7 cellular contexts compared by ENCODE assay signal in genomic region chr4:47913328-47913727, GRCh38. TPM values are rescaled to one million over a fixed set of nuclear protein-coding genes. Genes with fewer than 3 reads are reported as not detected.
DNase-seq lines count a peak whose midpoint lies in the region; ATAC-seq, FAIRE-seq and TF ChIP-seq lines count a peak whose summit lies in the region.

No MANE protein-coding gene starts in this region.

- H3K36me3 ChIP-seq in GM23248 (ENCODE audit: low read depth) (peaks cover 7% of the 10 kb centered on the region; the same call in 1 of the 2 replicates), ovary (no peaks in the 10 kb centered on the region)

- peak overlapping the region; percentile 86 for H3K9ac ChIP-seq in GM23248

- no peaks in the 10 kb centered on the region for H4K20me1 ChIP-seq in GM23248 (ENCODE audit: insufficient read depth)

- 1 to 11% methylated on average over 4 of the region's 4 CpGs for WGBS in GM23248 (ENCODE audit: low coverage in 1 of 2, low lambda C conversion rate in 2 of 2, missing lambda C conversion rate in 2 of 2), 2 experiments
- 14 to 16% (median 15%) methylated on average over 4 of the region's 4 CpGs for WGBS in ovary, 3 donors

- no peaks in the 10 kb centered on the region for H3K9me2 ChIP-seq in GM23248 (ENCODE audit: insufficient read depth)

- peak overlapping the region; percentile 93 for H2AFZ ChIP-seq in GM23248

- intact Hi-C loops in ovary (cut with DNase I): no loop called here

- H3F3A ChIP-seq in GM23248 (ENCODE audit: insufficient read depth): no peaks in the 10 kb centered on the region

- H3K4me1 ChIP-seq in GM23248 (ENCODE audit: insufficient read depth): peaks cover 8% of the 10 kb centered on the region; the same call in 1 of the 2 replicates
- H3K4me1 ChIP-seq in ovary (ENCODE audit: insufficient read depth): peaks cover 6% of the 10 kb centered on the region

- H3K4me2 ChIP-seq in GM23248 (ENCODE audit: unreplicated experiment): peak overlapping the region; percentile 96

- TF ChIP-seq POLR2A in ovary (IDR thresholded peaks at IDR 0.05): no peak

- H3K27me3 ChIP-seq in GM23248 (replicated peaks; ENCODE audit: insufficient read depth) (no peaks in the 10 kb centered on the region), ovary (no peaks in the 10 kb centered on the region)

- in situ Hi-C loops in GM23248 (cut with MboI): no loop called here

- H3K27ac ChIP-seq in GM23248: peak overlapping the region; percentile 62
- no peak overlapping the region for H3K27ac ChIP-seq in ovary

- no peak for TF ChIP-seq EP300 in ovary (IDR thresholded peaks at IDR 0.05)

- H3K79me2 ChIP-seq in GM23248 (ENCODE audit: insufficient read depth): peaks cover 48% of the 10 kb centered on the region

- no peaks in the 10 kb centered on the region for H3K9me3 ChIP-seq in GM23248 (ENCODE audit: low read depth)
- H3K9me3 ChIP-seq in ovary: no peaks in the 10 kb centered on the region

- peak; percentile 7 for FAIRE-seq in RCC 7860 (lab: Jason Lieb, UNC)

- H3K4me3 ChIP-seq in GM23248 (peak overlapping the region; percentile 81), epithelial cell of proximal tubule (ENCODE audit: low read depth, low read length) (peak overlapping the region; percentile 99), ovary (peak overlapping the region; percentile 96)

- TF ChIP-seq CTCF in epithelial cell of proximal tubule (conservative IDR thresholded peaks at IDR 0.05; ENCODE audit: low read depth, low read length) (no peak), ovary (IDR thresholded peaks at IDR 0.05) (no peak)

- no peak for ATAC-seq in GM18519 (IDR thresholded peaks at IDR 0.05; ENCODE audit: low FRiP score, unreplicated experiment)

- DNase-seq in GM23248: peak; percentile 60
- peak; percentile 51 for DNase-seq in RCC 7860 (ENCODE audit: low spot score)
- DNase-seq in epithelial cell of proximal tubule (ENCODE audit: low read depth): no peak
- no peak for DNase-seq in ovary
- DNase-seq in activated effector memory CD4-positive, alpha-beta T cell treated with Interleukin-2 at 50 U/mL for 16 hours: no peak
- DNase-seq in 8988T: no peak

RNA-seq across cellular contexts. Expression of gene NFXL1, which starts 1.1 kb away (rescaled TPM):
- 3.8 and 4.6 TPM in 2 replicates for total RNA-seq in GM23248 (2014; rRNA removed; shearing (Covaris generic))
- polyA plus RNA-seq in GM23248 (2016; fragmentation: Nextera tagmentation; extraction: Ambion mirVana) (6.3 and 7.7 TPM in 2 replicates), ovary (1 to 10 TPM; 5.8 to 7.0 TPM)
- total RNA-seq in epithelial cell of proximal tubule (10.4 and 10.6 TPM in 2 replicates), ovary (10 to 100 TPM; 10.6 to 15.7 (median 14.5) TPM)

Comparison
In these comparisons a context has a peak if more than half of its experiments do, and no peak if none do; other contexts are left out.
1. DNase-seq: peak in GM23248 (single experiment) and RCC 7860 (single experiment); none in epithelial cell of proximal tubule (single experiment), ovary (0 of 5), activated effector memory CD4-positive, alpha-beta T cell treated with Interleukin-2 at 50 U/mL for 16 hours (single experiment) and 8988T (single experiment).
2. Peak in every context shown above with its lines, with median percentiles within 50 percentile points of each other: H3K4me3 ChIP-seq.